In the genomic region with DNA sequence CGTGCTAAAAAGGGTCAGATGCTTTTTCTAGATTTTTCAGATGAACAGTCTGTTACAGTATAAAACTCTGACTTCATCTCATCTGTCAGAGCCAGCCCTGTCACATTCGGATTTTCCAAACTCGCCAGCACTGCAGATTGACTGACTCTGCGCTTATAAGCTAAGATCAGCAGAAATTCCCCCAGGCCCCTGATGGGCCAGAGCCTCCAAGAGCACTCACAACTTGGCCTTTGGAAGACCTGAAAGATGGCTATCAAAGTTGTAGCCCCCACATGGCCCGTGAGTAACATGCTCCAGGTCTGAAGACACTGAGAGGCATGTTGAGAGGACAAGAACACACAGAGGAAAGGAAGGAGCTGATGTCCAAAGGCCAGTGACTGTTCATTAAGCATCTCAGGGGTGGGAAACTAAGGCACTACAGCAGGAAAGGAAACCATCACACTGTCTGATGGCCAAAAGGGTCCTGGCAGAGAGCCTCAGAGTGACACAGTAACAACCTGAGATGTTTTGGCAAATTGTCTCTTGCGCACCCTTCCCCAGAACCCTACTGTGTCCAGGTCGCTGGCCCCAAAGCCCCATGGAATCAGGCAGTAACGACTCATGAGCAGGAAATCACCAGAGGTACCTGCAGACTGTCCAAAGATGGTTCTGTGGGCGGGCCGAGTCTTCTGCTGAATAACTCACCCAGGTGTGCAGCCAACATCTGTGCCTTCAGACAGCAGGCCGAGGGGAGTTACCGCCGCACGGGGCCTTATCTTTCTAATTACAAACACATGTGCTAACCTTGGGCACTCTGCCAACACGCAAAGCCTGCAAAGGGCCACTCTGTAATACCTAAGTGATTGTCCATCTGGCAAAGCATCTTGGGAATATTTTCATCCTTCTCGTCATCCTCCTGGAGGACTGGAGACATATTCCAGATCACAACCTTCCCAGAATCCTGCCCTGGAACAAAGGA, we compare ENCODE assay signal across 20 cellular contexts. TPM values are rescaled to one million over a fixed set of nuclear protein-coding genes. Genes with fewer than 3 reads are reported as not detected.
DNase-seq lines count a peak whose midpoint lies in the region; ATAC-seq and TF ChIP-seq lines count a peak whose summit lies in the region.
"Had no signal": no experiment of that assay in that cellular context is flagged by ENCODE, and none has a peak within 500 bp of the region (broad histone marks: within the 10 kb centered on the region; RNA-seq: fewer than 3 reads in every experiment).

No MANE protein-coding gene starts in this region.

- H3K4me2 ChIP-seq in GM23248 (ENCODE audit: unreplicated experiment): no peak overlapping the region
- H3K4me2 ChIP-seq: BLaER1 treated with 17β-estradiol and CSF1 and Interleukin-3, amounts not matched to agents 10 nM and 100 nM; GM23338 had no signal

- no peak for TF ChIP-seq CTCF in neutrophil (IDR thresholded peaks at IDR 0.05)

- H3K27me3 ChIP-seq in GM23248 (replicated peaks; ENCODE audit: insufficient read depth) (no peaks in the 10 kb centered on the region), neutrophil (no peaks in the 10 kb centered on the region)
- H3K27me3 ChIP-seq: BLaER1 treated with 17β-estradiol and CSF1 and Interleukin-3, amounts not matched to agents 10 nM and 100 nM; left lung had no signal

- peaks cover 6% of the 10 kb centered on the region; the same call in 1 of the 2 replicates for H4K20me1 ChIP-seq in GM23248 (ENCODE audit: insufficient read depth)

- no peak overlapping the region for H2AFZ ChIP-seq in GM23248
- H2AFZ ChIP-seq: GM23338 had no signal

- ATAC-seq in GM21576 (IDR thresholded peaks at IDR 0.05; ENCODE audit: unreplicated experiment): no peak
- ATAC-seq in HG03378 (IDR thresholded peaks at IDR 0.05; ENCODE audit: unreplicated experiment): no peak
- ATAC-seq: GM23338, left lung, WTC11 had no signal

- H3K9me3 ChIP-seq in GM23248 (ENCODE audit: low read depth) (no peaks in the 10 kb centered on the region), neutrophil (no peaks in the 10 kb centered on the region)
- H3K9me3 ChIP-seq: BLaER1 treated with 17β-estradiol and CSF1 and Interleukin-3, amounts not matched to agents 10 nM and 100 nM; left lung had no signal

- DNase-seq in GM23248: peak; percentile 9
- peak; percentile 69 for DNase-seq in NCI-H524 treated with DMSO at 0.1 percent for 48 hours (lab: John Stamatoyannopoulos, UW)
- peak; percentile 90 to 93 for DNase-seq in erythroblast (lab: John Stamatoyannopoulos, UW)
- no peak for DNase-seq in stimulated activated CD8-positive, alpha-beta memory T cell treated with anti-CD3 and anti-CD28 coated beads, Interleukin-4, amount 100 ng/mL, for 48 hours
- no peak for DNase-seq in DMS153 (lab: John Stamatoyannopoulos, UW)
- DNase-seq: activated gamma-delta T cell, dermis blood vessel endothelial cell, DMS79, hypothalamus, left lung, NCI-H187, NCI-H774, T-helper 1 cell had no signal

- no peak overlapping the region for H3K27ac ChIP-seq in GM23248
- peak overlapping the region; percentile 16 for H3K27ac ChIP-seq in neutrophil
- H3K27ac ChIP-seq: BLaER1 treated with 17β-estradiol and CSF1 and Interleukin-3, amounts not matched to agents 10 nM and 100 nM; left lung; RWPE1 had no signal

- H3K79me2 ChIP-seq in GM23248 (ENCODE audit: insufficient read depth): peaks cover 57% of the 10 kb centered on the region

- WGBS in GM23248 (ENCODE audit: low coverage in 1 of 2, low lambda C conversion rate in 2 of 2, missing lambda C conversion rate in 2 of 2), 2 experiments: 70 to 75% methylated on average over 16 of the region's 16 CpGs

- H3K9ac ChIP-seq in GM23248: no peak overlapping the region

- H3K4me3 ChIP-seq in GM23248 (no peak overlapping the region), neutrophil (ENCODE audit: low read depth in 1 of 2, low read length in 1 of 2) (no peak overlapping the region)
- H3K4me3 ChIP-seq: BLaER1 treated with 17β-estradiol and CSF1 and Interleukin-3, amounts not matched to agents 10 nM and 100 nM; GM23338; left lung had no signal

- peaks cover 30% of the 10 kb centered on the region for H3K36me3 ChIP-seq in GM23248 (ENCODE audit: low read depth)
- H3K36me3 ChIP-seq in neutrophil: peaks cover 76% of the 10 kb centered on the region

- no peaks in the 10 kb centered on the region for H3F3A ChIP-seq in GM23248 (ENCODE audit: insufficient read depth)

- in situ Hi-C loops in GM23248 (cut with MboI): no loop called here

- H3K9me2 ChIP-seq in GM23248 (ENCODE audit: insufficient read depth): no peaks in the 10 kb centered on the region

- TF ChIP-seq POLR2A in erythroblast (IDR thresholded peaks at IDR 0.05; ENCODE audit: low read length): no peak

- H3K4me1 ChIP-seq in GM23248 (ENCODE audit: insufficient read depth) (no peaks in the 10 kb centered on the region), neutrophil (ENCODE audit: control insufficient read depth in 1 of 2, insufficient read depth in 1 of 2, low read depth in 1 of 2, low read length in 1 of 2) (peaks cover 3 to 6% of the 10 kb centered on the region in 2 experiments)
- H3K4me1 ChIP-seq: left lung had no signal

RNA-seq across cellular contexts. Expression of gene HIRA, which starts 23.6 kb away (rescaled TPM):
- total RNA-seq in GM23248 (2014; rRNA removed; shearing (Covaris generic)): 18.6 and 24.2 TPM in 2 replicates
- 2.1 and 2.7 TPM in 2 replicates for polyA plus RNA-seq in GM23248 (2016; fragmentation: Nextera tagmentation; extraction: Ambion mirVana)

RNA-seq across cellular contexts. Expression of gene MRPL40, which starts 24.4 kb away (rescaled TPM):
- total RNA-seq in GM23248 (2014; rRNA removed; shearing (Covaris generic)): 27.3 and 37.6 TPM in 2 replicates
- 80.8 and 81.9 TPM in 2 replicates for polyA plus RNA-seq in GM23248 (2016; fragmentation: Nextera tagmentation; extraction: Ambion mirVana)

RNA-seq across cellular contexts. Expression of gene C22orf39, which starts 39.6 kb away (rescaled TPM):
- total RNA-seq in GM23248 (2014; rRNA removed; shearing (Covaris generic)): 14.4 and 15.0 TPM in 2 replicates
- 21.3 and 22.8 TPM in 2 replicates for polyA plus RNA-seq in GM23248 (2016; fragmentation: Nextera tagmentation; extraction: Ambion mirVana)

Comparison
In these comparisons a context has a peak if more than half of its experiments do, and no peak if none do; other contexts are left out.
1. DNase-seq: peak in GM23248 (single experiment), NCI-H524 treated with DMSO at 0.1 percent for 48 hours (single experiment) and erythroblast (2 of 2); none in stimulated activated CD8-positive, alpha-beta memory T cell treated with anti-CD3 and anti-CD28 coated beads, Interleukin-4, amount 100 ng/mL, for 48 hours (single experiment) and DMS153 (single experiment).